In genomic region chr3:141403576-141403975, GRCh38 we compare ENCODE assay signal across 11 cellular contexts. TPM values are rescaled to one million over a fixed set of nuclear protein-coding genes. Genes with fewer than 3 reads are reported as not detected.
DNase-seq lines count a peak whose midpoint lies in the region; ATAC-seq and TF ChIP-seq lines count a peak whose summit lies in the region.
"Had no signal": no experiment of that assay in that cellular context is flagged by ENCODE, and none has a peak within 500 bp of the region (broad histone marks: within the 10 kb centered on the region; RNA-seq: fewer than 3 reads in every experiment).

No MANE protein-coding gene starts in this region.

- H3K4me1 ChIP-seq in foreskin keratinocyte, result peaks cover 40% of the 10 kb centered on the region
- peaks cover 42% of the 10 kb centered on the region for H3K4me1 ChIP-seq in smooth muscle cell (ENCODE audit: low read depth)
- H3K4me1 ChIP-seq in GM23338 (ENCODE audit: insufficient read depth), result peaks cover 31% of the 10 kb centered on the region

- ATAC-seq in foreskin keratinocyte (no peak), HG03354 (IDR thresholded peaks at IDR 0.05; ENCODE audit: poor library complexity, severe bottlenecking, unreplicated experiment) (no peak), GM23338 (no peak)

- POLR2A ChIA-PET in activated CD4-positive, alpha-beta memory T cell treated with anti-CD3 and anti-CD28 coated beads, Interleukin-2, amount 10 ng/mL, durations not matched to agents 7 days and 5 days (lab: Charles Lee), result interaction anchor here (1.4 to 15.6 kb wide), 6 partner anchors 9 to 92 kb away, joined by 4 to 320 read pairs (median 8); no protein-coding TSS in a partner anchor

- H2AFZ ChIP-seq in smooth muscle cell (ENCODE audit: low read depth), result no peak overlapping the region
- H2AFZ ChIP-seq in GM23338, result no peak overlapping the region

- CTCF ChIA-PET in activated CD4-positive, alpha-beta memory T cell treated with anti-CD3 and anti-CD28 coated beads, Interleukin-2, amount 10 ng/mL, durations not matched to agents 7 days and 5 days (lab: Charles Lee), result interaction anchor here (0.8 to 1.4 kb wide), 5 partner anchors 8 to 56 kb away, joined by 3 to 4 read pairs (median 3); no protein-coding TSS in a partner anchor

- H4K20me1 ChIP-seq in smooth muscle cell (ENCODE audit: low read depth) (no peaks in the 10 kb centered on the region), GM23338 (replicated peaks; ENCODE audit: insufficient read depth) (no peaks in the 10 kb centered on the region)

- H3K4me3 Mint-ChIP-seq in activated CD4-positive, alpha-beta memory T cell treated with anti-CD3 and anti-CD28 coated beads, Interleukin-2, amount 10 ng/mL, durations not matched to agents 7 days and 5 days, result peak overlapping the region; percentile 84
- H3K4me3 Mint-ChIP-seq in GM23338, result no peak overlapping the region

- H3K36me3 ChIP-seq in smooth muscle cell (ENCODE audit: low read depth) (no peaks in the 10 kb centered on the region), GM23338 (ENCODE audit: insufficient read depth) (no peaks in the 10 kb centered on the region)

- H3F3A ChIP-seq in smooth muscle cell (ENCODE audit: low read depth) (no peaks in the 10 kb centered on the region), GM23338 (replicated peaks; ENCODE audit: low read depth) (no peaks in the 10 kb centered on the region)

- H3K4me2 ChIP-seq in smooth muscle cell (peak overlapping the region; percentile 95), GM23338 (no peak overlapping the region)

- peak overlapping the region; percentile 27 for H3K27ac Mint-ChIP-seq in activated CD4-positive, alpha-beta memory T cell treated with anti-CD3 and anti-CD28 coated beads, Interleukin-2, amount 10 ng/mL, durations not matched to agents 7 days and 5 days
- H3K27ac Mint-ChIP-seq in GM23338, result no peak overlapping the region

- DNase-seq in activated CD4-positive, alpha-beta memory T cell treated with anti-CD3 and anti-CD28 coated beads, Interleukin-2, amount 10 ng/mL, durations not matched to agents 7 days and 5 days, result no peak
- DNase-seq in foreskin keratinocyte, result no peak
- DNase-seq in smooth muscle cell (lab: John Stamatoyannopoulos, UW; ENCODE audit: unreplicated experiment), result no peak
- DNase-seq in SIG-M5 (lab: John Stamatoyannopoulos, UW), result no peak
- DNase-seq in GM23338 (ENCODE audit: low spot score), result no peak
- no peak for DNase-seq in EL
- DNase-seq: naive B cell; NCI-H526; stimulated activated CD8-positive, alpha-beta memory T cell treated with anti-CD3 and anti-CD28 coated beads, Interleukin-4, amount 100 ng/mL, for 48 hours had no signal

- no peak for TF ChIP-seq CTCF in GM12875 (IDR thresholded peaks at IDR 0.05; ENCODE audit: borderline replicate concordance, insufficient read depth, low read depth, low read length)
- TF ChIP-seq CTCF in foreskin keratinocyte (conservative IDR thresholded peaks at IDR 0.05), result no peak
- no peak for TF ChIP-seq CTCF in smooth muscle cell (IDR thresholded peaks at IDR 0.05; ENCODE audit: borderline replicate concordance, insufficient read depth, poor library complexity, severe bottlenecking)
- no peak for TF ChIP-seq CTCF in GM23338 (conservative IDR thresholded peaks at IDR 0.05; ENCODE audit: low read depth in 2 of 2)

- no peaks in the 10 kb centered on the region for H3K27me3 Mint-ChIP-seq in activated CD4-positive, alpha-beta memory T cell treated with anti-CD3 and anti-CD28 coated beads, Interleukin-2, amount 10 ng/mL, durations not matched to agents 7 days and 5 days
- peaks cover 6% of the 10 kb centered on the region for H3K27me3 Mint-ChIP-seq in GM23338 (ENCODE audit: insufficient read depth, low read depth, poor library complexity)
- H3K27me3 Mint-ChIP-seq: naive B cell had no signal

- no peak overlapping the region for H3K9ac ChIP-seq in smooth muscle cell (ENCODE audit: low read depth)

- H3K4me1 Mint-ChIP-seq in activated CD4-positive, alpha-beta memory T cell treated with anti-CD3 and anti-CD28 coated beads, Interleukin-2, amount 10 ng/mL, durations not matched to agents 7 days and 5 days, result peaks cover 69% of the 10 kb centered on the region
- H3K4me1 Mint-ChIP-seq in GM23338, result peaks cover 19% of the 10 kb centered on the region

- H3K27me3 ChIP-seq in foreskin keratinocyte (no peaks in the 10 kb centered on the region), smooth muscle cell (ENCODE audit: low read depth) (no peaks in the 10 kb centered on the region), GM23338 (ENCODE audit: insufficient read depth) (peaks cover 21% of the 10 kb centered on the region)

- no peaks in the 10 kb centered on the region for H3K9me3 Mint-ChIP-seq in activated CD4-positive, alpha-beta memory T cell treated with anti-CD3 and anti-CD28 coated beads, Interleukin-2, amount 10 ng/mL, durations not matched to agents 7 days and 5 days
- H3K9me3 Mint-ChIP-seq in GM23338, result no peaks in the 10 kb centered on the region
- H3K9me3 Mint-ChIP-seq: naive B cell had no signal

- peaks cover 45% of the 10 kb centered on the region for H3K36me3 Mint-ChIP-seq in activated CD4-positive, alpha-beta memory T cell treated with anti-CD3 and anti-CD28 coated beads, Interleukin-2, amount 10 ng/mL, durations not matched to agents 7 days and 5 days (ENCODE audit: low read depth)
- no peaks in the 10 kb centered on the region for H3K36me3 Mint-ChIP-seq in GM23338 (ENCODE audit: low read depth)

- no peaks in the 10 kb centered on the region for H3K9me3 ChIP-seq in smooth muscle cell (replicated peaks; ENCODE audit: low read depth)

- H3K9me2 ChIP-seq in GM23338 (ENCODE audit: insufficient read depth), result no peaks in the 10 kb centered on the region

- H3K4me3 ChIP-seq in GM12875 (ENCODE audit: low read depth, low read length) (peak overlapping the region; percentile 80), smooth muscle cell (peak overlapping the region; percentile 71), GM23338 (no peak overlapping the region)

- 93% methylated on average over 4 of the region's 4 CpGs for WGBS in smooth muscle cell (ENCODE audit: low lambda C conversion rate)

- H3K79me2 ChIP-seq in smooth muscle cell (ENCODE audit: low read depth) (peaks cover 8% of the 10 kb centered on the region), GM23338 (replicated peaks; ENCODE audit: insufficient read depth) (no peaks in the 10 kb centered on the region)

- H3K27ac ChIP-seq in foreskin keratinocyte (peak overlapping the region; percentile 68), smooth muscle cell (ENCODE audit: low read depth) (peak overlapping the region; percentile 15), GM23338 (ENCODE audit: low read depth) (no peak overlapping the region)

TF ChIP-seq in GM23338, 12 proteins besides CTCF, POLR2A, EP300 and RAD21:
- TF ChIP-seq EZH2phosphoT487 (IDR thresholded peaks at IDR 0.05; ENCODE audit: unreplicated experiment), result no peak
- no peak for TF ChIP-seq ZNF114 (CRISPR knock-in tag; IDR thresholded peaks at IDR 0.05)

RNA-seq across cellular contexts. Expression of gene ZBTB38, which starts 35.3 kb away (rescaled TPM):
- 10 to 100 TPM; 36.0 to 39.6 TPM for total RNA-seq in activated CD4-positive, alpha-beta memory T cell treated with anti-CD3 and anti-CD28 coated beads, Interleukin-2, amount 10 ng/mL, durations not matched to agents 7 days and 5 days
- total RNA-seq in foreskin keratinocyte (58.0 and 59.5 TPM in 2 replicates), smooth muscle cell (68.0 and 108 TPM in 2 replicates)
- polyA plus RNA-seq in foreskin keratinocyte (5.0 and 5.8 TPM in 2 replicates), smooth muscle cell (21.7 and 22.2 TPM in 2 replicates), GM23338 (2016; fragmentation: Nextera tagmentation; extraction: Ambion mirVana) (5.9 and 8.7 TPM in 2 replicates)
- 11.5 and 12.4 TPM in 2 replicates for total RNA-seq in GM23338 (2014; rRNA removed; shearing (Covaris generic))
